13 cellular contexts compared by ENCODE assay signal in genomic region chr22:31340765-31341247, GRCh38. TPM values are rescaled to one million over a fixed set of nuclear protein-coding genes. Genes with fewer than 3 reads are reported as not detected.
DNase-seq lines count a peak whose midpoint lies in the region; ATAC-seq and TF ChIP-seq lines count a peak whose summit lies in the region.
"Had no signal": no experiment of that assay in that cellular context is flagged by ENCODE, and none has a peak within 500 bp of the region (broad histone marks: within the 10 kb centered on the region; RNA-seq: fewer than 3 reads in every experiment).

No MANE protein-coding gene starts in this region.

- peak overlapping the region; percentile 99 for H3K4me2 ChIP-seq in BLaER1

- H3K4me3 Mint-ChIP-seq in activated naive CD8-positive, alpha-beta T cell treated with anti-CD3 and anti-CD28 coated beads for 36 hours: no peak overlapping the region
- peak overlapping the region in 6 of 10 donors; percentile 14 to 87 (median 44) for H3K4me3 Mint-ChIP-seq in naive thymus-derived CD4-positive, alpha-beta T cell
- H3K4me3 Mint-ChIP-seq: activated naive CD4-positive, alpha-beta T cell treated with anti-CD3 and anti-CD28 coated beads, Interleukin-2, amount 10 ng/mL, durations not matched to agents 7 days and 5 days; CD14-positive monocyte had no signal

- no peaks in the 10 kb centered on the region for H3K27me3 Mint-ChIP-seq in activated naive CD8-positive, alpha-beta T cell treated with anti-CD3 and anti-CD28 coated beads for 36 hours
- no peaks in the 10 kb centered on the region for H3K27me3 Mint-ChIP-seq in naive thymus-derived CD4-positive, alpha-beta T cell
- H3K27me3 Mint-ChIP-seq: activated naive CD4-positive, alpha-beta T cell treated with anti-CD3 and anti-CD28 coated beads, Interleukin-2, amount 10 ng/mL, durations not matched to agents 7 days and 5 days had no signal

- peaks cover 99% of the 10 kb centered on the region for H4K20me1 ChIP-seq in BLaER1

- H3K27ac ChIP-seq in BLaER1: no peak overlapping the region
- H3K27ac ChIP-seq in naive thymus-derived CD4-positive, alpha-beta T cell (ENCODE audit: low read depth, low read length): peak overlapping the region; percentile 24
- no peak overlapping the region for H3K27ac ChIP-seq in prostate gland

- intact Hi-C loops in naive thymus-derived CD4-positive, alpha-beta T cell (cut with micrococcal nuclease): loop anchor here in 1 of 2 donors (10.0 kb wide), 1 partner anchor 1736 kb away; the partner anchor contains the start of gene NF2
- intact Hi-C loops in prostate gland (cut with DNase I): no loop called here

- WGBS in prostate gland: 8% methylated on average over 2 of the region's 2 CpGs

- DNase-seq in CD1c-positive myeloid dendritic cell (ENCODE audit: extremely low spot score) (peak; percentile 45), prostate gland (ENCODE audit: low spot score) (no peak), DMS53 (lab: John Stamatoyannopoulos, UW) (no peak), ACHN (no peak)
- no peak for DNase-seq in activated naive CD8-positive, alpha-beta T cell treated with anti-CD3 and anti-CD28 coated beads for 36 hours
- DNase-seq in naive thymus-derived CD4-positive, alpha-beta T cell: no peak
- DNase-seq: activated naive CD4-positive, alpha-beta T cell treated with anti-CD3 and anti-CD28 coated beads, Interleukin-2, amount 10 ng/mL, durations not matched to agents 7 days and 5 days; hypothalamus; NCI-H1694 treated with DMSO at 0.1 percent for 48 hours; T1000 had no signal

- peaks cover 60% of the 10 kb centered on the region for H3K4me1 Mint-ChIP-seq in activated naive CD8-positive, alpha-beta T cell treated with anti-CD3 and anti-CD28 coated beads for 36 hours
- peaks cover 53 to 89% (median 83%) of the 10 kb centered on the region in 7 donors for H3K4me1 Mint-ChIP-seq in naive thymus-derived CD4-positive, alpha-beta T cell

- H3K27ac Mint-ChIP-seq in activated naive CD8-positive, alpha-beta T cell treated with anti-CD3 and anti-CD28 coated beads for 36 hours: peak overlapping the region; percentile 77
- peak overlapping the region in 7 of 9 donors; percentile 26 to 90 (median 76) for H3K27ac Mint-ChIP-seq in naive thymus-derived CD4-positive, alpha-beta T cell
- H3K27ac Mint-ChIP-seq: activated naive CD4-positive, alpha-beta T cell treated with anti-CD3 and anti-CD28 coated beads, Interleukin-2, amount 10 ng/mL, durations not matched to agents 7 days and 5 days had no signal

- H3K36me3 ChIP-seq in BLaER1 (peaks cover 80% of the 10 kb centered on the region), prostate gland (peaks cover 0 to 3% of the 10 kb centered on the region in 2 donors)
- peaks cover 8 to 71% (median 9%) of the 10 kb centered on the region in 3 experiments for H3K36me3 ChIP-seq in naive thymus-derived CD4-positive, alpha-beta T cell (ENCODE audit: control insufficient read depth in 2 of 3, insufficient read depth in 3 of 3, low read length in 3 of 3)

- TF ChIP-seq CTCF in prostate gland (IDR thresholded peaks at IDR 0.05): no peak

- H3K9me3 ChIP-seq in BLaER1: no peaks in the 10 kb centered on the region
- H3K9me3 ChIP-seq in naive thymus-derived CD4-positive, alpha-beta T cell (ENCODE audit: control insufficient read depth in 2 of 3, low read length in 3 of 3): no peaks in the 10 kb centered on the region
- no peaks in the 10 kb centered on the region for H3K9me3 ChIP-seq in prostate gland

- no peak overlapping the region for H3K4me3 ChIP-seq in BLaER1
- H3K4me3 ChIP-seq in naive thymus-derived CD4-positive, alpha-beta T cell (ENCODE audit: low read length): no peak overlapping the region
- H3K4me3 ChIP-seq in prostate gland: no peak overlapping the region

- in situ Hi-C loops in ACHN (cut with HindIII; ENCODE audit: low pct_ligation_motif_present, low pct_unique_long_range_greater_than_20kb, low sequenced_read_pairs): no loop called here

- no peak for ATAC-seq in naive thymus-derived CD4-positive, alpha-beta T cell
- ATAC-seq: Right ventricle myocardium inferior had no signal

- TF ChIP-seq POLR2A in prostate gland (IDR thresholded peaks at IDR 0.05): no peak

- POLR2A ChIA-PET in naive thymus-derived CD4-positive, alpha-beta T cell (lab: Charles Lee): interaction anchor here (1.1 to 5.6 kb wide), 3 partner anchors 13 to 115 kb away, joined by 3 to 109 read pairs (median 5); partner anchors contain the start of gene PIK3IP1

- no peak overlapping the region for H3K9ac ChIP-seq in BLaER1

- no peaks in the 10 kb centered on the region for H3K9me3 Mint-ChIP-seq in activated naive CD8-positive, alpha-beta T cell treated with anti-CD3 and anti-CD28 coated beads for 36 hours
- H3K9me3 Mint-ChIP-seq in naive thymus-derived CD4-positive, alpha-beta T cell: peaks cover 0 to 4% (median 0%) of the 10 kb centered on the region in 11 donors
- H3K9me3 Mint-ChIP-seq: activated naive CD4-positive, alpha-beta T cell treated with anti-CD3 and anti-CD28 coated beads, Interleukin-2, amount 10 ng/mL, durations not matched to agents 7 days and 5 days; CD14-positive monocyte had no signal

- CTCF ChIA-PET in naive thymus-derived CD4-positive, alpha-beta T cell (lab: Charles Lee): no interaction called here

- H3K27me3 ChIP-seq in BLaER1 (no peaks in the 10 kb centered on the region), prostate gland (replicated peaks; ENCODE audit: insufficient read depth) (no peaks in the 10 kb centered on the region)
- H3K27me3 ChIP-seq in naive thymus-derived CD4-positive, alpha-beta T cell (ENCODE audit: control insufficient read depth in 2 of 2, insufficient read depth in 2 of 2, low read length in 2 of 2): no peaks in the 10 kb centered on the region

- peaks cover 59% of the 10 kb centered on the region for H3K36me3 Mint-ChIP-seq in activated naive CD8-positive, alpha-beta T cell treated with anti-CD3 and anti-CD28 coated beads for 36 hours
- H3K36me3 Mint-ChIP-seq in naive thymus-derived CD4-positive, alpha-beta T cell: peaks cover 0 to 33% (median 8%) of the 10 kb centered on the region in 5 donors

- H3K4me1 ChIP-seq in BLaER1 (peaks cover 76% of the 10 kb centered on the region), prostate gland (replicated peaks) (peaks cover 27% of the 10 kb centered on the region)
- H3K4me1 ChIP-seq in naive thymus-derived CD4-positive, alpha-beta T cell (ENCODE audit: control insufficient read depth in 2 of 2, insufficient read depth in 2 of 2, low read length in 2 of 2): peaks cover 26 to 54% of the 10 kb centered on the region in 2 donors

RNA-seq across cellular contexts. Expression of gene PATZ1, which starts 5.3 kb away (rescaled TPM):
- 10 to 100 TPM; 35.3 to 36.3 TPM for total RNA-seq in activated naive CD8-positive, alpha-beta T cell treated with anti-CD3 and anti-CD28 coated beads for 36 hours
- total RNA-seq in naive thymus-derived CD4-positive, alpha-beta T cell: 10 to 100 TPM; 35.9 to 61.3 (median 55.2) TPM
- polyA plus RNA-seq in naive thymus-derived CD4-positive, alpha-beta T cell: 10 to 100 TPM; 15.1 to 26.0 TPM
- total RNA-seq in prostate gland: 10 to 100 TPM; 38.5 to 58.4 TPM

RNA-seq across cellular contexts. Expression of gene PIK3IP1, which starts 48.5 kb away (rescaled TPM):
- 10 to 100 TPM; 10.7 to 11.3 TPM for total RNA-seq in activated naive CD8-positive, alpha-beta T cell treated with anti-CD3 and anti-CD28 coated beads for 36 hours
- 100 to 1,000 TPM in 4 of 5 experiments, 10 to 100 TPM in 1; 72.8 to 638 (median 594) TPM for total RNA-seq in naive thymus-derived CD4-positive, alpha-beta T cell
- 100 to 1,000 TPM; 606 to 941 TPM for polyA plus RNA-seq in naive thymus-derived CD4-positive, alpha-beta T cell
- total RNA-seq in prostate gland: 100 to 1,000 TPM in 1 of 2 donors, 10 to 100 TPM in 1; 25.6 to 124 TPM

RNA-seq across cellular contexts. Expression of gene DRG1, which starts 58.6 kb away (rescaled TPM):
- 100 to 1,000 TPM in 1 of 2 experiments, 10 to 100 TPM in 1; 95.8 to 103 TPM for total RNA-seq in activated naive CD8-positive, alpha-beta T cell treated with anti-CD3 and anti-CD28 coated beads for 36 hours
- total RNA-seq in naive thymus-derived CD4-positive, alpha-beta T cell: 100 to 1,000 TPM in 2 of 5 experiments, 10 to 100 TPM in 3; 53.3 to 109 (median 84.4) TPM
- 10 to 100 TPM; 81.1 to 88.3 TPM for polyA plus RNA-seq in naive thymus-derived CD4-positive, alpha-beta T cell
- 10 to 100 TPM; 61.6 to 82.1 TPM for total RNA-seq in prostate gland
